Comparison of ENCODE assay signal across 8 cellular contexts in genomic region chr2:12715878-12716249, GRCh38. TPM values are rescaled to one million over a fixed set of nuclear protein-coding genes. Genes with fewer than 3 reads are reported as not detected.
DNase-seq lines count a peak whose midpoint lies in the region; ATAC-seq and TF ChIP-seq lines count a peak whose summit lies in the region.

No MANE protein-coding gene starts in this region.

- ATAC-seq in HCT116: peak; percentile 74
- ATAC-seq in right lobe of liver: peak; percentile 55 to 65 (median 60)
- no peak for ATAC-seq in GM18520 (IDR thresholded peaks at IDR 0.05; ENCODE audit: unreplicated experiment)

- intact Hi-C loops in HCT116 (cut with micrococcal nuclease): loop anchor here (1.0 to 10.0 kb wide), 7 partner anchors 216 to 886 kb away; no protein-coding TSS in a partner anchor
- intact Hi-C loops in right lobe of liver (cut with DNase I): no loop called here

- WGBS in right lobe of liver (ENCODE audit: insufficient coverage, low coverage, low lambda C conversion rate, missing lambda C conversion rate): 6% methylated on average over 10 of the region's 10 CpGs

- DNase-seq in COLO668 (lab: John Stamatoyannopoulos, UW; ENCODE audit: unreplicated experiment) (peak; percentile 68), HCT116 (ENCODE audit: low read depth, low spot score) (peak; percentile 65), NCI-H2196 treated with DMSO at 0.1 percent for 48 hours (lab: John Stamatoyannopoulos, UW; ENCODE audit: unreplicated experiment) (peak; percentile 56), coronary artery (ENCODE audit: low spot score) (peak; percentile 79), right lobe of liver (peak; percentile 82 to 86 (median 83))
- DNase-seq in activated CD4-positive, alpha-beta T cell treated with anti-CD3 and anti-CD28 coated beads for 4 hours: peak; percentile 85 to 86
- peak; percentile 74 to 83 for DNase-seq in stimulated activated CD4-positive, alpha-beta T cell treated with anti-CD3 and anti-CD28 coated beads, Interleukin-4, amount 100 ng/mL, for 4 hours

- POLR2A ChIA-PET in HCT116 (lab: Charles Lee): interaction anchor here (0.6 to 1.9 kb wide), 4 partner anchors 18 to 887 kb away, joined by 3 to 8 read pairs (median 4); no protein-coding TSS in a partner anchor

- TF ChIP-seq POLR2A in HCT116 (IDR thresholded peaks at IDR 0.05; ENCODE audit: borderline replicate concordance, extremely low read depth, insufficient read depth, insufficient read length) (no peak), right lobe of liver (IDR thresholded peaks at IDR 0.05) (no peak)

- RAD21 ChIA-PET in HCT116 (lab: Charles Lee; ENCODE audit: low non-redundant PET in 1 of 2, low total read pairs in 2 of 2, uncharacterized antibody in 2 of 2, unreplicated experiment in 2 of 2): interaction anchor here (0.6 to 1.8 kb wide), 7 partner anchors 43 to 886 kb away, joined by 3 to 7 read pairs (median 4); no protein-coding TSS in a partner anchor

- H3K36me3 ChIP-seq in HCT116 (ENCODE audit: control insufficient read depth in 1 of 2, insufficient read depth in 2 of 2, low read length in 2 of 2): no peaks in the 10 kb centered on the region
- H3K36me3 ChIP-seq in right lobe of liver: no peaks in the 10 kb centered on the region

- peak; percentile 71 for TF ChIP-seq RAD21 in HCT116 (IDR thresholded peaks at IDR 0.05; ENCODE audit: low read depth)

- no peaks in the 10 kb centered on the region for H3K9me2 ChIP-seq in HCT116 (ENCODE audit: insufficient read depth)

- H2AFZ ChIP-seq in HCT116 (ENCODE audit: low read depth, low read length, poor library complexity, severe bottlenecking): peak overlapping the region; percentile 66

- H3K9ac ChIP-seq in HCT116 (ENCODE audit: low read length): peak overlapping the region; percentile 70

- no peaks in the 10 kb centered on the region for H3K9me3 ChIP-seq in HCT116 (ENCODE audit: control insufficient read depth in 1 of 2, insufficient read depth in 1 of 2, low read depth in 1 of 2, low read length in 2 of 2)
- no peaks in the 10 kb centered on the region for H3K9me3 ChIP-seq in right lobe of liver

- H3K27ac ChIP-seq in HCT116 (ENCODE audit: low read depth, low read length): peak overlapping the region; percentile 70
- H3K27ac ChIP-seq in coronary artery: peak overlapping the region; percentile 92 to 95
- peak overlapping the region; percentile 91 to 95 (median 95) for H3K27ac ChIP-seq in right lobe of liver

- TF ChIP-seq CTCF in HCT116 (IDR thresholded peaks at IDR 0.05 in 2 of 3, conservative IDR thresholded peaks at IDR 0.05 in 1 of 3; ENCODE audit: borderline replicate concordance in 1 of 3, insufficient read depth in 1 of 3, low read depth in 2 of 3, low read length in 2 of 3) (peak; percentile 60 to 75 (median 71); a peak in 5 of 6 replicates), coronary artery (IDR thresholded peaks at IDR 0.05) (peak; percentile 12), right lobe of liver (IDR thresholded peaks at IDR 0.05) (peak; percentile 54 to 61 (median 58))

- no peaks in the 10 kb centered on the region for H3K27me3 ChIP-seq in HCT116 (ENCODE audit: insufficient read depth, low read length)
- H3K27me3 ChIP-seq in right lobe of liver: no peaks in the 10 kb centered on the region

- H3K79me2 ChIP-seq in HCT116 (ENCODE audit: insufficient read depth, low read length): no peaks in the 10 kb centered on the region

- H3K4me1 ChIP-seq in HCT116 (ENCODE audit: control insufficient read depth in 1 of 2, insufficient read depth in 2 of 2, low read length in 2 of 2) (peaks cover 18 to 29% of the 10 kb centered on the region in 2 experiments), right lobe of liver (peaks cover 0 to 22% (median 0%) of the 10 kb centered on the region in 4 donors)

- CTCF ChIA-PET in HCT116 (lab: Charles Lee): interaction anchor here (0.5 to 3.2 kb wide), 16 partner anchors 13 to 931 kb away, joined by 3 to 29 read pairs (median 3); no protein-coding TSS in a partner anchor

- no TSS peak for BruUV-seq in HCT116 (replicated peaks; lab: Mats Ljungman, UMichigan)

- H3K4me3 ChIP-seq in HCT116 (replicated peaks in 1 of 2; ENCODE audit: low read depth in 1 of 2, low read length in 2 of 2) (peak overlapping the region; percentile 66 to 78), coronary artery (peak overlapping the region; percentile 91), right lobe of liver (peak overlapping the region; percentile 68 to 77 (median 73))

- peak overlapping the region; percentile 98 for H3K4me2 ChIP-seq in HCT116 (ENCODE audit: low read length)

- H4K20me1 ChIP-seq in HCT116 (ENCODE audit: insufficient read depth): no peaks in the 10 kb centered on the region

TF ChIP-seq in HCT116, 20 proteins besides CTCF, POLR2A, EP300 and RAD21:
- TF ChIP-seq, protein P1, sequence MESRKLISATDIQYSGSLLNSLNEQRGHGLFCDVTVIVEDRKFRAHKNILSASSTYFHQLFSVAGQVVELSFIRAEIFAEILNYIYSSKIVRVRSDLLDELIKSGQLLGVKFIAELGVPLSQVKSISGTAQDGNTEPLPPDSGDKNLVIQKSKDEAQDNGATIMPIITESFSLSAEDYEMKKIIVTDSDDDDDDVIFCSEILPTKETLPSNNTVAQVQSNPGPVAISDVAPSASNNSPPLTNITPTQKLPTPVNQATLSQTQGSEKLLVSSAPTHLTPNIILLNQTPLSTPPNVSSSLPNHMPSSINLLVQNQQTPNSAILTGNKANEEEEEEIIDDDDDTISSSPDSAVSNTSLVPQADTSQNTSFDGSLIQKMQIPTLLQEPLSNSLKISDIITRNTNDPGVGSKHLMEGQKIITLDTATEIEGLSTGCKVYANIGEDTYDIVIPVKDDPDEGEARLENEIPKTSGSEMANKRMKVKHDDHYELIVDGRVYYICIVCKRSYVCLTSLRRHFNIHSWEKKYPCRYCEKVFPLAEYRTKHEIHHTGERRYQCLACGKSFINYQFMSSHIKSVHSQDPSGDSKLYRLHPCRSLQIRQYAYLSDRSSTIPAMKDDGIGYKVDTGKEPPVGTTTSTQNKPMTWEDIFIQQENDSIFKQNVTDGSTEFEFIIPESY (IDR thresholded peaks at IDR 0.05; ENCODE audit: extremely low read depth, insufficient replicate concordance, low read length): no peak
- TF ChIP-seq CBX3 (IDR thresholded peaks at IDR 0.05; ENCODE audit: low read depth): peak; percentile 46
TF ChIP-seq in HCT116: peak in this region for 1.

RNA-seq across cellular contexts. Expression of gene TRIB2, which starts 0.9 kb away (rescaled TPM):
- total RNA-seq in HCT116 (2021; ENCODE audit: unreplicated experiment) (12.4 TPM), right lobe of liver (10 to 100 TPM in 5 of 6 experiments, 1 to 10 TPM in 1; 9.1 to 24.4 (median 15.3) TPM)
- 10.9 and 11.7 TPM in 2 replicates for polyA plus RNA-seq in HCT116 (2012)

Comparison
In these comparisons a context has a peak if more than half of its experiments do, and no peak if none do; other contexts are left out.
1. CTCF ChIP-seq: peak in every context shown above with its lines; median percentile 71 in HCT116; 58 in right lobe of liver; 12 in coronary artery.